15 cellular contexts compared by ENCODE assay signal in genomic region chr4:40419231-40419912, GRCh38.
"Had no signal": no experiment of that assay in that cellular context is flagged by ENCODE, and none has a peak within 500 bp of the region (broad histone marks: within the 10 kb centered on the region; RNA-seq: fewer than 3 reads in every experiment).

No MANE protein-coding gene starts in this region.

- DNase-seq: activated CD4-positive, alpha-beta memory T cell treated with anti-CD3 and anti-CD28 coated beads, Interleukin-2, amount 10 ng/mL, durations not matched to agents 7 days and 5 days; activated gamma-delta T cell treated with Interleukin-2 at 50 U/mL for 16 hours; activated T-cell treated with anti-CD3 and anti-CD28 coated beads, Interleukin-2, amount 50 U/mL, for 48 hours; effector CD4-positive, alpha-beta T cell; heart left ventricle; lower lobe of right lung; nephron progenitor cell; stimulated activated CD4-positive, alpha-beta T cell treated with anti-CD3 and anti-CD28 coated beads, Interleukin-4, amount 100 ng/mL, for 24 hours; testis had no signal

- H3K4me3 Mint-ChIP-seq: activated CD4-positive, alpha-beta memory T cell treated with anti-CD3 and anti-CD28 coated beads, Interleukin-2, amount 10 ng/mL, durations not matched to agents 7 days and 5 days; nephron progenitor cell; stimulated activated naive CD8-positive, alpha-beta T cell treated with anti-CD3 and anti-CD28 coated beads, Interleukin-15, Interleukin-2, amounts not matched to agents 100 ng/mL and 50 ng/mL, for 24 hours had no signal

- H3K27ac ChIP-seq: cardiac muscle cell, heart left ventricle, lower lobe of right lung, testis, vagina had no signal

- H3K9me3 ChIP-seq: heart left ventricle, lower lobe of right lung, testis, vagina had no signal

- H3K36me3 ChIP-seq: cardiac muscle cell, heart left ventricle, vagina had no signal

- H3K4me3 ChIP-seq: cardiac muscle cell, heart left ventricle, lower lobe of right lung, testis, vagina had no signal

- H3K27ac Mint-ChIP-seq: activated CD4-positive, alpha-beta memory T cell treated with anti-CD3 and anti-CD28 coated beads, Interleukin-2, amount 10 ng/mL, durations not matched to agents 7 days and 5 days; nephron progenitor cell; stimulated activated naive CD8-positive, alpha-beta T cell treated with anti-CD3 and anti-CD28 coated beads, Interleukin-15, Interleukin-2, amounts not matched to agents 100 ng/mL and 50 ng/mL, for 24 hours had no signal

- H3K27me3 Mint-ChIP-seq: stimulated activated naive CD8-positive, alpha-beta T cell treated with anti-CD3 and anti-CD28 coated beads, Interleukin-15, Interleukin-2, amounts not matched to agents 100 ng/mL and 50 ng/mL, for 24 hours had no signal

- H3K27me3 ChIP-seq: cardiac muscle cell, heart left ventricle, testis, vagina had no signal

- ATAC-seq: heart left ventricle had no signal

- H3K4me1 Mint-ChIP-seq: activated CD4-positive, alpha-beta memory T cell treated with anti-CD3 and anti-CD28 coated beads, Interleukin-2, amount 10 ng/mL, durations not matched to agents 7 days and 5 days had no signal

- H3K4me1 ChIP-seq: heart left ventricle, lower lobe of right lung, testis, vagina had no signal

- FAIRE-seq: astrocyte, frontal cortex, keratinocyte had no signal
